ENCODE assay signal across 1 cellular context in genomic region chr6:151240036-151240685, GRCh38.
TF ChIP-seq lines count a peak whose summit lies in the region.

No MANE protein-coding gene starts in this region.

TF ChIP-seq in SK-N-SH, 30 proteins besides CTCF, POLR2A, EP300 and RAD21 (continued from another document):
- no peak for TF ChIP-seq REST (IDR thresholded peaks at IDR 0.05; ENCODE audit: low read depth, low read length)
- no peak for TF ChIP-seq FOSL2 (IDR thresholded peaks at IDR 0.05; ENCODE audit: borderline replicate concordance, low read depth)
- TF ChIP-seq GABPA (IDR thresholded peaks at IDR 0.05; ENCODE audit: low read depth): no peak
- no peak for TF ChIP-seq FOXJ3 (CRISPR knock-in tag; IDR thresholded peaks at IDR 0.05)
- TF ChIP-seq RCOR1 (IDR thresholded peaks at IDR 0.05; ENCODE audit: low read length): no peak
- TF ChIP-seq ELF1 (IDR thresholded peaks at IDR 0.05): no peak
- no peak for TF ChIP-seq JUND (IDR thresholded peaks at IDR 0.05)
- TF ChIP-seq IRF3 (IDR thresholded peaks at IDR 0.05; ENCODE audit: low read depth, low read length): no peak
